ENCODE assay signal across 1 cellular context in the genomic region with DNA sequence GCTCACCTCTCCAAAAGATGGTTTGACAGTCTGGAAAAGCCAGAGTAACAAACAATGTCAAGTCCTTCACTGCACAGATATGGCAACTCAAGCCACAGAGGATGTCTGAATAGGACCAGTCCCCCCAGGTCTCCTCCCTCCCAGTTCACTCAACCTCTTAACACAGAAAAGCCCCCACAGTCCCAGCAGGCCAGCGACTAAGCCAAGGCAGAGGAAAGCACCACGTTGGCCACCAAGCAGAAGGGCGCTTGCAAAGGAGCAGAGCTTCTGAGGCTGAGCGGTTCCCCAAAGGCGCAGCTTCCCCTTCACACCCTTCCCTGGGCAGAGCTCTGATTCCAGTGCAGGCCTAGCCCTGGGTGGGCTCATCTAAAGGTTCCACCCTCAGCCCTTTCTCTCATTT.
TF ChIP-seq lines count a peak whose summit lies in the region.

No MANE protein-coding gene starts in this region.

TF ChIP-seq in neural cell, 6 proteins besides CTCF, POLR2A, EP300 and RAD21 (continued from another document):
- no peak for TF ChIP-seq SMC3 (conservative IDR thresholded peaks at IDR 0.05; ENCODE audit: poor library complexity)
- TF ChIP-seq POLR2AphosphoS5 (IDR thresholded peaks at IDR 0.05): no peak
